9 cellular contexts compared by ENCODE assay signal in genomic region chr14:21072102-21072501, GRCh38. TPM values are rescaled to one million over a fixed set of nuclear protein-coding genes. Genes with fewer than 3 reads are reported as not detected.
DNase-seq lines count a peak whose midpoint lies in the region; ATAC-seq, FAIRE-seq and TF ChIP-seq lines count a peak whose summit lies in the region.
"Had no signal": no experiment of that assay in that cellular context is flagged by ENCODE, and none has a peak within 500 bp of the region (broad histone marks: within the 10 kb centered on the region; RNA-seq: fewer than 3 reads in every experiment).

No MANE protein-coding gene starts in this region.

- no peak for ATAC-seq in activated CD4-positive, CD25-positive, alpha-beta regulatory T cell treated with anti-CD3 and anti-CD28 coated beads, Interleukin-2, amount 50 U/mL, for 24 hours
- no peak for ATAC-seq in HG02759 (IDR thresholded peaks at IDR 0.05; ENCODE audit: unreplicated experiment)

- peak; percentile 67 for FAIRE-seq in astrocyte (lab: Jason Lieb, UNC)

- no peak for TF ChIP-seq EP300 in stomach (IDR thresholded peaks at IDR 0.05)

- intact Hi-C loops in stomach (cut with DNase I; ENCODE audit: low total_unique reads), result no loop called here

- peaks cover 21% of the 10 kb centered on the region for H3K36me3 Mint-ChIP-seq in astrocyte (ENCODE audit: low read depth, unreplicated experiment)

- DNase-seq in AG09309 (ENCODE audit: low read depth) (no peak), astrocyte (ENCODE audit: low read depth) (peak; percentile 68), stomach (no peak)
- no peak for DNase-seq in activated naive CD4-positive, alpha-beta T cell treated with Interleukin-2 at 50 U/mL for 16 hours

- TF ChIP-seq CTCF in AG09309 (IDR thresholded peaks at IDR 0.05; ENCODE audit: control insufficient read depth, insufficient read depth, low read depth, low read length, missing control alignments) (no peak), KMS-11 (conservative IDR thresholded peaks at IDR 0.05; ENCODE audit: low read depth, low read length) (no peak), astrocyte (IDR thresholded peaks at IDR 0.05; ENCODE audit: insufficient read depth, low read depth, low read length) (no peak), stomach (IDR thresholded peaks at IDR 0.05) (no peak)

- H3K27ac Mint-ChIP-seq in astrocyte (ENCODE audit: unreplicated experiment), result peak overlapping the region; percentile 98

- H4K20me1 ChIP-seq in KMS-11 (ENCODE audit: insufficient read depth) (no peaks in the 10 kb centered on the region), astrocyte (ENCODE audit: insufficient read depth, low read length) (peaks cover 49% of the 10 kb centered on the region)

- H3K4me2 ChIP-seq in KMS-11 (peak overlapping the region; percentile 69; the same call in 1 of the 2 replicates), astrocyte (ENCODE audit: low read length) (peak overlapping the region; percentile 99)

- no peaks in the 10 kb centered on the region for H3K36me3 ChIP-seq in KMS-11 (ENCODE audit: insufficient read depth)
- peaks cover 31% of the 10 kb centered on the region for H3K36me3 ChIP-seq in astrocyte (ENCODE audit: insufficient read depth, low read length)
- peaks cover 20 to 46% (median 38%) of the 10 kb centered on the region in 4 donors for H3K36me3 ChIP-seq in stomach

- peaks cover 8% of the 10 kb centered on the region for H3K4me1 ChIP-seq in KMS-11 (ENCODE audit: low read depth, poor library complexity, severe bottlenecking)
- peaks cover 32% of the 10 kb centered on the region for H3K4me1 ChIP-seq in astrocyte (ENCODE audit: insufficient read depth, low read length)
- H3K4me1 ChIP-seq in stomach, result peaks cover 37 to 53% (median 47%) of the 10 kb centered on the region in 4 donors

- H2AFZ ChIP-seq in KMS-11 (ENCODE audit: low read depth) (peak overlapping the region; percentile 75), astrocyte (ENCODE audit: low read depth, low read length) (no peak overlapping the region)

- H3K4me3 ChIP-seq in AG09309 (ENCODE audit: control insufficient read depth, low read depth, low read length), result peak overlapping the region; percentile 96; the same call in 1 of the 2 replicates
- no peak overlapping the region for H3K4me3 ChIP-seq in KMS-11 (IDR thresholded peaks at IDR 0.05; ENCODE audit: insufficient read depth, low read depth, low read length)
- H3K4me3 ChIP-seq in astrocyte (ENCODE audit: insufficient read depth, low read depth, low read length), result peak overlapping the region; percentile 62
- H3K4me3 ChIP-seq in iPS-18c (ENCODE audit: insufficient read depth, low read depth, low read length), result peak overlapping the region; percentile 87; the same call in 1 of the 2 replicates
- H3K4me3 ChIP-seq in stomach, result peak overlapping the region in 3 of 4 donors; percentile 78 to 90 (median 81)

- no peaks in the 10 kb centered on the region for H3K27me3 Mint-ChIP-seq in astrocyte (ENCODE audit: low read depth, unreplicated experiment)

- no peak for TF ChIP-seq POLR2A in stomach (IDR thresholded peaks at IDR 0.05)

- no peaks in the 10 kb centered on the region for H3K79me2 ChIP-seq in KMS-11 (ENCODE audit: insufficient read depth, low read depth)
- peaks cover 49% of the 10 kb centered on the region for H3K79me2 ChIP-seq in astrocyte (ENCODE audit: insufficient read depth, low read length)

- H3K4me3 Mint-ChIP-seq in astrocyte (ENCODE audit: unreplicated experiment), result peak overlapping the region; percentile 94

- H3K9ac ChIP-seq in KMS-11, result peak overlapping the region; percentile 50; the same call in 1 of the 2 replicates
- H3K9ac ChIP-seq in astrocyte (ENCODE audit: low read length), result peak overlapping the region; percentile 98

- H3K27ac ChIP-seq in KMS-11 (peak overlapping the region; percentile 46; the same call in 1 of the 2 replicates), astrocyte (ENCODE audit: low read depth, low read length) (peak overlapping the region; percentile 97), stomach (peak overlapping the region in 4 of 5 donors; percentile 86 to 94 (median 92))

- no peaks in the 10 kb centered on the region for H3K27me3 ChIP-seq in KMS-11 (ENCODE audit: insufficient read depth, low read depth)
- no peaks in the 10 kb centered on the region for H3K27me3 ChIP-seq in astrocyte (ENCODE audit: insufficient read depth, low read length)
- H3K27me3 ChIP-seq in stomach, result peaks cover 0 to 19% (median 6%) of the 10 kb centered on the region in 3 donors

- H3K9me3 ChIP-seq in astrocyte (ENCODE audit: insufficient read depth, low read depth, low read length), result no peaks in the 10 kb centered on the region
- H3K9me3 ChIP-seq in iPS-18c (ENCODE audit: control insufficient read depth, insufficient read depth, low read length), result no peaks in the 10 kb centered on the region
- H3K9me3 ChIP-seq in stomach, result no peaks in the 10 kb centered on the region

- H3K4me1 Mint-ChIP-seq in astrocyte (ENCODE audit: low read depth, unreplicated experiment), result peaks cover 25% of the 10 kb centered on the region

- no peaks in the 10 kb centered on the region for H3K9me3 Mint-ChIP-seq in astrocyte (ENCODE audit: unreplicated experiment)

- 34 to 52% (median 47%) methylated on average over 4 of the region's 4 CpGs for WGBS in stomach, 5 donors

RNA-seq across cellular contexts. Expression of gene ARHGEF40, which starts 2.0 kb away (rescaled TPM):
- total RNA-seq in astrocyte, result 99.9 and 129 TPM in 2 replicates
- 100 to 1,000 TPM in 1 of 5 donors, 10 to 100 TPM in 4; 31.9 to 171 (median 36.7) TPM for total RNA-seq in stomach
- 10 to 100 TPM; 11.0 to 18.9 (median 18.5) TPM for polyA plus RNA-seq in stomach

RNA-seq across cellular contexts. Expression of gene RNASE8, which starts 14.5 kb away (rescaled TPM):
- not detected in 2 replicates for total RNA-seq in astrocyte
- total RNA-seq in stomach, result not detected
- not detected for polyA plus RNA-seq in stomach
- polyA plus RNA-seq: esophagus had no signal

RNA-seq across cellular contexts. Expression of gene ZNF219, which starts 26.4 kb away (rescaled TPM):
- total RNA-seq in astrocyte, result 24.2 and 31.9 TPM in 2 replicates
- total RNA-seq in stomach, result 100 to 1,000 TPM in 1 of 5 donors, 10 to 100 TPM in 4; 11.4 to 240 (median 27.8) TPM
- polyA plus RNA-seq in stomach, result 10 to 100 TPM; 15.4 to 28.4 (median 22.6) TPM

RNA-seq across cellular contexts. Expression of gene TMEM253, which starts 28.8 kb away (rescaled TPM):
- total RNA-seq in astrocyte (1.4 and 2.2 TPM in 2 replicates), stomach (1 to 10 TPM in 2 of 5 donors, under 1 TPM in 1, not detected in 2; 0.43 to 8.1 (median 1.1) TPM)
- 1 to 10 TPM in 2 of 3 donors, under 1 TPM in 1; 0.56 to 1.7 (median 1.1) TPM for polyA plus RNA-seq in stomach

RNA-seq across cellular contexts. Expression of gene RNASE7, which starts 29.9 kb away (rescaled TPM):
- total RNA-seq in astrocyte, result 0.19 TPM in 1 of 2 replicates, not detected in the other
- 1 to 10 TPM in 1 of 5 donors, not detected in 4; 2.6 TPM for total RNA-seq in stomach
- polyA plus RNA-seq in stomach, result under 1 TPM in 1 of 3 donors, not detected in 2; 0.58 TPM

Comparison
In these comparisons a context has a peak if more than half of its experiments do, and no peak if none do; other contexts are left out.
1. H3K27ac ChIP-seq: peak in every context shown above with its lines; median percentile 97 in astrocyte; 92 in stomach; 46 in KMS-11.